Comparison of ENCODE assay signal across 21 cellular contexts in the genomic region with DNA sequence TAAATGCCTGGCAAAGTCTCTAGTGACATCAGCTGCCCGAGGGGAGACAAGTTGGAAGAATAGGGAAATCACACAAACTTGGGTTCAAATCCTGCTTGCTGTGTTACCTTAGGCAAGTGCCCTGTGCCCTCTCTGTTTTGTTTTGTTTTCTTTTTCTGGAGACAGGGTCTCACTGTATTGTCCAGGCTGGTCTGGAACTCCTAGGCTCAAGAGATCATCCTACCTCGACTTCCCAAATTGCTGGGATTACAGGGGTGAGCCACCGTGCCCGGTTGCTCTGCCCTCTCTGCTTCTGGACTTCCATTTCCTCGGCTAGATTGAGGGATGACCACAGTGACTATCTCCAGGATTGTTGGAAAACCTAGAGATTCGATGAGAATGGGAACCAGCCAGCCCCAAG. TPM values are rescaled to one million over a fixed set of nuclear protein-coding genes. Genes with fewer than 3 reads are reported as not detected.
A peak's percentile ranks its signal among the peaks of the same experiment; 100 is the strongest.
DNase-seq lines count a peak whose midpoint lies in the region; FAIRE-seq and TF ChIP-seq lines count a peak whose summit lies in the region.
"Had no signal": no experiment of that assay in that cellular context is flagged by ENCODE, and none has a peak within 500 bp of the region (broad histone marks: within the 10 kb centered on the region; RNA-seq: fewer than 3 reads in every experiment).

No MANE protein-coding gene starts in this region.

- no peak overlapping the region for H2AFZ ChIP-seq in osteoblast (ENCODE audit: low read length)

- no peaks in the 10 kb centered on the region for H3K27me3 ChIP-seq in BLaER1 treated with 17β-estradiol and CSF1 and Interleukin-3, amounts not matched to agents 10 nM and 100 nM
- H3K27me3 ChIP-seq in osteoblast (ENCODE audit: insufficient read depth, low read length) = no peaks in the 10 kb centered on the region
- no peaks in the 10 kb centered on the region for H3K27me3 ChIP-seq in H7 (ENCODE audit: control insufficient read depth, insufficient read depth, low read length)
- H3K27me3 ChIP-seq: MG63 had no signal

- FAIRE-seq in GM12892 (lab: Jason Lieb, UNC) = no peak
- FAIRE-seq: GM12891 had no signal

- H4K20me1 ChIP-seq in BLaER1 treated with 17β-estradiol and CSF1 and Interleukin-3, amounts not matched to agents 10 nM and 100 nM = no peaks in the 10 kb centered on the region
- no peaks in the 10 kb centered on the region for H4K20me1 ChIP-seq in osteoblast (ENCODE audit: insufficient read depth, low read length)

- H3K27ac Mint-ChIP-seq in endothelial cell (ENCODE audit: unreplicated experiment) = peak overlapping the region; percentile 63
- H3K27ac Mint-ChIP-seq: CD4-positive, alpha-beta T cell had no signal

- H3K36me3 ChIP-seq in BLaER1 treated with 17β-estradiol and CSF1 and Interleukin-3, amounts not matched to agents 10 nM and 100 nM = no peaks in the 10 kb centered on the region
- no peaks in the 10 kb centered on the region for H3K36me3 ChIP-seq in osteoblast (ENCODE audit: insufficient read depth, low read length)
- H3K36me3 ChIP-seq in H7 (replicated peaks; ENCODE audit: control insufficient read depth, insufficient read depth, low read length) = no peaks in the 10 kb centered on the region
- H3K36me3 ChIP-seq: MG63, SJCRH30 had no signal

- H3K4me3 ChIP-seq in BLaER1 treated with 17β-estradiol and CSF1 and Interleukin-3, amounts not matched to agents 10 nM and 100 nM = no peak overlapping the region
- H3K4me3 ChIP-seq in osteoblast (ENCODE audit: insufficient read depth, low read length) = no peak overlapping the region
- H3K4me3 ChIP-seq in H7 (ENCODE audit: insufficient read depth, low read depth, low read length) = no peak overlapping the region
- H3K4me3 ChIP-seq: MG63, SJCRH30 had no signal

- peak overlapping the region in 6 of 11 experiments; percentile 24 to 52 (median 34); a peak in 7 of 22 replicates for H3K4me2 ChIP-seq in BLaER1 treated with 17β-estradiol and CSF1 and Interleukin-3, amounts not matched to agents 10 nM and 100 nM
- no peak overlapping the region for H3K4me2 ChIP-seq in osteoblast (ENCODE audit: insufficient read depth, low read length)

- no peak overlapping the region for H3K9ac ChIP-seq in BLaER1 treated with 17β-estradiol and CSF1 and Interleukin-3, amounts not matched to agents 10 nM and 100 nM

- DNase-seq in endothelial cell (ENCODE audit: low spot score) (no peak), osteoblast (ENCODE audit: insufficient read length, low spot score, missing footprints) (peak; percentile 48), GM12892 (ENCODE audit: insufficient read length) (no peak), H7 (no peak), inferior parietal cortex (ENCODE audit: extremely low spot score) (no peak)
- no peak for DNase-seq in activated effector memory CD4-positive, alpha-beta T cell treated with Interleukin-2 at 50 U/mL for 16 hours
- DNase-seq: CD4-positive, alpha-beta T cell; DMS 273 treated with DMSO at 0.1 percent for 48 hours; DMS79; EL; GDM1; KG1; MG63; NCI-H1930; NCI-H446; NCI-H524 treated with DMSO at 0.1 percent for 48 hours had no signal

- no peaks in the 10 kb centered on the region for H3K9me3 Mint-ChIP-seq in endothelial cell (ENCODE audit: unreplicated experiment)
- H3K9me3 Mint-ChIP-seq: CD4-positive, alpha-beta T cell; H9 had no signal

- peak overlapping the region in 2 of 11 experiments; percentile 25 to 38; a peak in 2 of 22 replicates for H3K27ac ChIP-seq in BLaER1 treated with 17β-estradiol and CSF1 and Interleukin-3, amounts not matched to agents 10 nM and 100 nM
- H3K27ac ChIP-seq in VCaP = peak overlapping the region; percentile 11; the same call in 1 of the 2 replicates
- no peak overlapping the region for H3K27ac ChIP-seq in osteoblast (ENCODE audit: low read depth, low read length)
- H3K27ac ChIP-seq: SJCRH30 had no signal

- H3K9me3 ChIP-seq in BLaER1 treated with 17β-estradiol and CSF1 and Interleukin-3, amounts not matched to agents 10 nM and 100 nM (replicated peaks in 1 of 11) = no peaks in the 10 kb centered on the region
- H3K9me3 ChIP-seq in osteoblast (ENCODE audit: low read depth, low read length) = no peaks in the 10 kb centered on the region
- H3K9me3 ChIP-seq: MG63, SJCRH30 had no signal

- peaks cover 48 to 94% (median 68%) of the 10 kb centered on the region in 10 experiments for H3K4me1 ChIP-seq in BLaER1 treated with 17β-estradiol and CSF1 and Interleukin-3, amounts not matched to agents 10 nM and 100 nM
- H3K4me1 ChIP-seq in osteoblast (ENCODE audit: insufficient read depth, low read length) = peaks cover 16% of the 10 kb centered on the region

- peaks cover 19% of the 10 kb centered on the region for H3K4me1 Mint-ChIP-seq in endothelial cell (ENCODE audit: unreplicated experiment)

- H3K79me2 ChIP-seq in osteoblast (ENCODE audit: insufficient read depth, low read length) = no peaks in the 10 kb centered on the region

- TF ChIP-seq POLR2A in GM12892 (IDR thresholded peaks at IDR 0.05; ENCODE audit: low read depth, low read length) = no peak

- no peak overlapping the region for H3K4me3 Mint-ChIP-seq in endothelial cell (ENCODE audit: unreplicated experiment)
- H3K4me3 Mint-ChIP-seq: CD4-positive, alpha-beta T cell; H9 had no signal

- H3K27me3 Mint-ChIP-seq in endothelial cell (ENCODE audit: unreplicated experiment) = peaks cover 10% of the 10 kb centered on the region
- H3K27me3 Mint-ChIP-seq: CD4-positive, alpha-beta T cell had no signal

- no peak for TF ChIP-seq CTCF in VCaP (conservative IDR thresholded peaks at IDR 0.05)
- TF ChIP-seq CTCF in endothelial cell (IDR thresholded peaks at IDR 0.05; ENCODE audit: unreplicated experiment) = no peak
- no peak for TF ChIP-seq CTCF in osteoblast (IDR thresholded peaks at IDR 0.05; ENCODE audit: extremely low read depth, low read depth, low read length)

- peaks cover 8% of the 10 kb centered on the region for H3K36me3 Mint-ChIP-seq in endothelial cell (ENCODE audit: low read depth, unreplicated experiment)

RNA-seq across cellular contexts. Expression of gene SNAI1, which starts 55.4 kb away (rescaled TPM):
- 26.4 TPM for total RNA-seq in endothelial cell (ENCODE audit: unreplicated experiment)
- total RNA-seq in osteoblast = 1.8 and 2.1 TPM in 2 replicates
- polyA plus RNA-seq in GM12892 (2012; ENCODE audit: missing spikeins) = 0.36 TPM
- total RNA-seq in H7 (2014; rRNA removed; shearing (Covaris generic)) = 9.4 and 13.3 TPM in 2 replicates
